In the genomic region with DNA sequence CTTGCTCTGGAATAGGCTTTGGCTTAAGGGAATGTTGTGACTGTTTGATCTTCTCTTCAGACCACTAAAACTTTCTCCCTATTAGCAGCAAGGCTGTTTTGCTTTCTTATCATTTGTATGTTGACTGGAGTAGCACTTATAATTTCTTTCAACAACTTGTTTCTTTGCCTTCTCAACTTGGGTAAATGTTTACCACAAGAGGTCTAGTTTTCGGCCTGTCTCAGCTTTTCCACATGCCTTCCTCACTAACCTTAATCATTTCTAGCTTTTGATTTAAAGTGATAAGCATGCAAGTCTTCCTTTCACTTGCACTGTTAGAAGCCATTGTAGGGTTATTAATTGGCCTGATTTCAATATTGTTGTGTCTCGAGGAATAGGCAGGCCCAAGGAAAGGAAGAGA, we compare ENCODE assay signal across 1 cellular context.
TF ChIP-seq lines count a peak whose summit lies in the region.

No MANE protein-coding gene starts in this region.

TF ChIP-seq in WTC11, 78 proteins besides CTCF, POLR2A, EP300 and RAD21 (continued from another document):
- TF ChIP-seq, protein P1, sequence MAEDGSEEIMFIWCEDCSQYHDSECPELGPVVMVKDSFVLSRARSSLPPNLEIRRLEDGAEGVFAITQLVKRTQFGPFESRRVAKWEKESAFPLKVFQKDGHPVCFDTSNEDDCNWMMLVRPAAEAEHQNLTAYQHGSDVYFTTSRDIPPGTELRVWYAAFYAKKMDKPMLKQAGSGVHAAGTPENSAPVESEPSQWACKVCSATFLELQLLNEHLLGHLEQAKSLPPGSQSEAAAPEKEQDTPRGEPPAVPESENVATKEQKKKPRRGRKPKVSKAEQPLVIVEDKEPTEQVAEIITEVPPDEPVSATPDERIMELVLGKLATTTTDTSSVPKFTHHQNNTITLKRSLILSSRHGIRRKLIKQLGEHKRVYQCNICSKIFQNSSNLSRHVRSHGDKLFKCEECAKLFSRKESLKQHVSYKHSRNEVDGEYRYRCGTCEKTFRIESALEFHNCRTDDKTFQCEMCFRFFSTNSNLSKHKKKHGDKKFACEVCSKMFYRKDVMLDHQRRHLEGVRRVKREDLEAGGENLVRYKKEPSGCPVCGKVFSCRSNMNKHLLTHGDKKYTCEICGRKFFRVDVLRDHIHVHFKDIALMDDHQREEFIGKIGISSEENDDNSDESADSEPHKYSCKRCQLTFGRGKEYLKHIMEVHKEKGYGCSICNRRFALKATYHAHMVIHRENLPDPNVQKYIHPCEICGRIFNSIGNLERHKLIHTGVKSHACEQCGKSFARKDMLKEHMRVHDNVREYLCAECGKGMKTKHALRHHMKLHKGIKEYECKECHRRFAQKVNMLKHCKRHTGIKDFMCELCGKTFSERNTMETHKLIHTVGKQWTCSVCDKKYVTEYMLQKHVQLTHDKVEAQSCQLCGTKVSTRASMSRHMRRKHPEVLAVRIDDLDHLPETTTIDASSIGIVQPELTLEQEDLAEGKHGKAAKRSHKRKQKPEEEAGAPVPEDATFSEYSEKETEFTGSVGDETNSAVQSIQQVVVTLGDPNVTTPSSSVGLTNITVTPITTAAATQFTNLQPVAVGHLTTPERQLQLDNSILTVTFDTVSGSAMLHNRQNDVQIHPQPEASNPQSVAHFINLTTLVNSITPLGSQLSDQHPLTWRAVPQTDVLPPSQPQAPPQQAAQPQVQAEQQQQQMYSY (CRISPR knock-in tag; IDR thresholded peaks at IDR 0.05): no peak
- TF ChIP-seq ZBTB21 (CRISPR knock-in tag; IDR thresholded peaks at IDR 0.05; ENCODE audit: borderline replicate concordance) (no peak), ESRRA (CRISPR knock-in tag; IDR thresholded peaks at IDR 0.05; ENCODE audit: borderline replicate concordance) (no peak), FOXK1 (CRISPR knock-in tag; IDR thresholded peaks at IDR 0.05) (no peak)
